In genomic region chr2:85886585-85886984, GRCh38 we compare ENCODE assay signal across 8 cellular contexts. TPM values are rescaled to one million over a fixed set of nuclear protein-coding genes. Genes with fewer than 3 reads are reported as not detected.
DNase-seq lines count a peak whose midpoint lies in the region; ATAC-seq, FAIRE-seq and TF ChIP-seq lines count a peak whose summit lies in the region.

No MANE protein-coding gene starts in this region.

- H3K36me3 ChIP-seq in endocrine pancreas (ENCODE audit: control insufficient read depth, insufficient read depth, low read length) (no peaks in the 10 kb centered on the region), suprapubic skin (peaks cover 3% of the 10 kb centered on the region)

- CTCF ChIA-PET in activated CD8-positive, alpha-beta T cell treated with anti-CD3 and anti-CD28 coated beads, Interleukin-2, amount 10 ng/mL, durations not matched to agents 7 days and 5 days (lab: Charles Lee), result interaction anchor here (1.0 to 11.5 kb wide), 10 partner anchors 8 to 554 kb away, joined by 3 to 256 read pairs (median 23); no protein-coding TSS in a partner anchor

- H3K9me3 Mint-ChIP-seq in activated CD8-positive, alpha-beta T cell treated with anti-CD3 and anti-CD28 coated beads, Interleukin-2, amount 10 ng/mL, durations not matched to agents 7 days and 5 days (ENCODE audit: insufficient read depth), result peaks cover 6% of the 10 kb centered on the region
- no peaks in the 10 kb centered on the region for H3K9me3 Mint-ChIP-seq in neural crest cell

- H3K27me3 Mint-ChIP-seq in activated CD8-positive, alpha-beta T cell treated with anti-CD3 and anti-CD28 coated beads, Interleukin-2, amount 10 ng/mL, durations not matched to agents 7 days and 5 days (ENCODE audit: low read depth), result no peaks in the 10 kb centered on the region
- H3K27me3 Mint-ChIP-seq in neural crest cell (ENCODE audit: low read depth), result peaks cover 10% of the 10 kb centered on the region

- peaks cover 5% of the 10 kb centered on the region for H3K4me1 ChIP-seq in endocrine pancreas (ENCODE audit: control insufficient read depth, insufficient read depth, low read length)
- peaks cover 66% of the 10 kb centered on the region for H3K4me1 ChIP-seq in suprapubic skin

- peak overlapping the region; percentile 31 for H3K9ac ChIP-seq in endocrine pancreas (ENCODE audit: control insufficient read depth, insufficient read depth, low read length)

- peaks cover 41% of the 10 kb centered on the region for H3K36me3 Mint-ChIP-seq in activated CD8-positive, alpha-beta T cell treated with anti-CD3 and anti-CD28 coated beads, Interleukin-2, amount 10 ng/mL, durations not matched to agents 7 days and 5 days (ENCODE audit: low read depth)
- peaks cover 11% of the 10 kb centered on the region for H3K36me3 Mint-ChIP-seq in neural crest cell (ENCODE audit: low read depth)

- peaks cover 49% of the 10 kb centered on the region for H3K4me1 Mint-ChIP-seq in activated CD8-positive, alpha-beta T cell treated with anti-CD3 and anti-CD28 coated beads, Interleukin-2, amount 10 ng/mL, durations not matched to agents 7 days and 5 days (ENCODE audit: low read depth)
- H3K4me1 Mint-ChIP-seq in neural crest cell, result peaks cover 43% of the 10 kb centered on the region

- no peak for TF ChIP-seq EP300 in suprapubic skin (IDR thresholded peaks at IDR 0.05)

- peak overlapping the region; percentile 74 for H3K27ac ChIP-seq in suprapubic skin

- POLR2A ChIA-PET in activated CD8-positive, alpha-beta T cell treated with anti-CD3 and anti-CD28 coated beads, Interleukin-2, amount 10 ng/mL, durations not matched to agents 7 days and 5 days (lab: Charles Lee), result interaction anchor here (1.0 to 6.7 kb wide), 5 partner anchors 33 to 193 kb away, joined by 3 to 33 read pairs (median 6); no protein-coding TSS in a partner anchor

- WGBS in suprapubic skin, result 20% methylated on average over 11 of the region's 11 CpGs

- H3K9me3 ChIP-seq in endocrine pancreas (ENCODE audit: control insufficient read depth, low read length) (no peaks in the 10 kb centered on the region), suprapubic skin (no peaks in the 10 kb centered on the region)

- peak overlapping the region; percentile 91 for H3K4me3 Mint-ChIP-seq in activated CD8-positive, alpha-beta T cell treated with anti-CD3 and anti-CD28 coated beads, Interleukin-2, amount 10 ng/mL, durations not matched to agents 7 days and 5 days
- peak overlapping the region; percentile 90 for H3K4me3 Mint-ChIP-seq in neural crest cell

- DNase-seq in KG1 (lab: John Stamatoyannopoulos, UW) (peak; percentile 46), neural crest cell (ENCODE audit: low read depth, low spot score) (no peak), suprapubic skin (ENCODE audit: low spot score in 2 of 2) (peak; percentile 79 to 88), D721Med (ENCODE audit: insufficient read length, low spot score) (no peak), DMS53 (lab: John Stamatoyannopoulos, UW) (no peak)
- peak; percentile 48 for DNase-seq in activated CD8-positive, alpha-beta T cell treated with anti-CD3 and anti-CD28 coated beads, Interleukin-2, amount 10 ng/mL, durations not matched to agents 7 days and 5 days

- H3K27me3 ChIP-seq in endocrine pancreas (ENCODE audit: control insufficient read depth, insufficient read depth, low read length) (no peaks in the 10 kb centered on the region), suprapubic skin (no peaks in the 10 kb centered on the region)

- no peak for FAIRE-seq in D721Med (lab: Jason Lieb, UNC)

- H3K4me3 ChIP-seq in endocrine pancreas (ENCODE audit: control insufficient read depth, insufficient read depth, low read length), result peak overlapping the region; percentile 76
- peak overlapping the region; percentile 95 for H3K4me3 ChIP-seq in suprapubic skin

- TF ChIP-seq CTCF in neural crest cell (conservative IDR thresholded peaks at IDR 0.05) (no peak), suprapubic skin (IDR thresholded peaks at IDR 0.05) (no peak), D721Med (IDR thresholded peaks at IDR 0.05; ENCODE audit: insufficient read depth, missing control alignments) (no peak)

- peak overlapping the region; percentile 86 for H3K27ac Mint-ChIP-seq in activated CD8-positive, alpha-beta T cell treated with anti-CD3 and anti-CD28 coated beads, Interleukin-2, amount 10 ng/mL, durations not matched to agents 7 days and 5 days
- H3K27ac Mint-ChIP-seq in neural crest cell (ENCODE audit: unreplicated experiment), result no peak overlapping the region

- peak in 1 of 2 donors; percentile 41 for TF ChIP-seq POLR2A in suprapubic skin (IDR thresholded peaks at IDR 0.05)

- ATAC-seq in activated CD8-positive, alpha-beta T cell treated with anti-CD3 and anti-CD28 coated beads, Interleukin-2, amount 10 ng/mL, durations not matched to agents 7 days and 5 days, result no peak
- no peak for ATAC-seq in GM19395 (IDR thresholded peaks at IDR 0.05; ENCODE audit: unreplicated experiment)

RNA-seq across cellular contexts. Expression of gene ST3GAL5, which starts 2.2 kb away (rescaled TPM):
- total RNA-seq in activated CD8-positive, alpha-beta T cell treated with anti-CD3 and anti-CD28 coated beads, Interleukin-2, amount 10 ng/mL, durations not matched to agents 7 days and 5 days, result 10 to 100 TPM; 43.4 to 46.7 TPM
- total RNA-seq in neural crest cell (16.0 and 17.6 TPM in 2 replicates), suprapubic skin (10 to 100 TPM in 3 of 4 donors, 1 to 10 TPM in 1; 9.5 to 17.8 (median 14.8) TPM)

Comparison
In these comparisons a context has a peak if more than half of its experiments do, and no peak if none do; other contexts are left out.
1. DNase-seq: peak in KG1 (single experiment), activated CD8-positive, alpha-beta T cell treated with anti-CD3 and anti-CD28 coated beads, Interleukin-2, amount 10 ng/mL, durations not matched to agents 7 days and 5 days (single experiment) and suprapubic skin (2 of 2); none in neural crest cell (single experiment), D721Med (single experiment) and DMS53 (single experiment).